Comparison of ENCODE assay signal across 8 cellular contexts in the genomic region with DNA sequence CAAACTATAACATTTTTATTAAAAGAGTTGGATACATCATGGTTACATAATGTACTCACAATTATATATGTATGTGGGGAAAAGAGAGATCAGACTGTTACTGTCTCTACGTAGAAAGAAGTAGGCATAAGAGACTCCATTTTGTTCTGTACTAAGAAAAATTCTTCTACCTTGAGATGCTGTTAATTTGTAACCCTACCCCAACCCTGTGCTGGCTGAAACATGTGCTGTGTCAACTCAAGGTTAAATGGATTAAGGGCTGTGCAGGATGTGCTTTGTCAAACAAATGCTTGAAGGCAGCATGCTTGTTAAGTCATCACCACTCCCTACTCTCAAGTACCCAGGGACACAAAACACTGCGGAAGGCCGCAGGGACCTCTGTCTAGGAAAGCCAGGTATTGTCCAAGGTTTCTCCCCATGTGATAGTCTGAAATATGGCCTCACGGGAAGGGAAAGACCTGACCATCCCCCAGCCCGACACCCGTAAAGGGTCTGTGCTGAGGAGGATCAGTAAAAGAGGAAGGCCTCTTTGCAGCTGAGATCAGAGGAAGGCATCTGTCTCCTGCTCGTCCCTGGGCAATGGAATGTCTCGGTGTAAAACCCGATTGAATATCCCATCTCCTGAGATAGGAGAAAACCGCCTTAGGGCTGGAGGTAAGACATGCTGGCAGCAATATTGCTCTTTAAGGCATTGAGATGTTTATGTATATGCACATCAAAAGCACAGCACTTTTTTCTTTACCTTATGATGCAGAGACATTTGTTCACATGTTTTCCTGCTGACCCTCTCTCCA. TPM values are rescaled to one million over a fixed set of nuclear protein-coding genes. Genes with fewer than 3 reads are reported as not detected.
DNase-seq lines count a peak whose midpoint lies in the region; ATAC-seq and TF ChIP-seq lines count a peak whose summit lies in the region.
"Not testable (repeated sequence)": the region's sequence is repeated elsewhere in the genome, so short reads cannot be mapped to it uniquely, and the experiment has no call there.

No MANE protein-coding gene starts in this region.

- not testable (repeated sequence) for H3K27me3 ChIP-seq in lung (ENCODE audit: control insufficient read depth, insufficient read depth)

- DNase-seq in ELF-1 (ENCODE audit: low read depth, low spot score) (peak; percentile 87), NCI-H1417 (lab: John Stamatoyannopoulos, UW) (peak in 2 of 3 experiments; percentile 5 to 29), NCI-H748 (lab: John Stamatoyannopoulos, UW; ENCODE audit: unreplicated experiment) (peak; percentile 57), lung (ENCODE audit: low spot score) (peak; percentile 44), renal cortical epithelial cell (ENCODE audit: low read depth) (peak; percentile 81)
- not testable (repeated sequence) for DNase-seq in T-helper 2 cell treated with Interferon-gamma antibody and Interleukin-4, amounts not matched to agents 5 μg/mL and 100 μg/mL, for 36 hours (ENCODE audit: low spot score); glutamatergic neuron

- H3K36me3 ChIP-seq in lung (ENCODE audit: control insufficient read depth in 2 of 2, insufficient read depth in 2 of 2, low read length in 2 of 2) = not testable (repeated sequence)

- H3K9me3 ChIP-seq in lung (ENCODE audit: control insufficient read depth in 2 of 2, insufficient read depth in 1 of 2, low read length in 1 of 2) = not testable (repeated sequence)

- H3K4me1 ChIP-seq in lung (ENCODE audit: control insufficient read depth in 2 of 2, insufficient read depth in 2 of 2, low read length in 2 of 2) = not testable (repeated sequence)

- H3K27ac Mint-ChIP-seq in T-helper 2 cell treated with Interferon-gamma antibody and Interleukin-4, amounts not matched to agents 5 μg/mL and 100 μg/mL, for 36 hours = peak overlapping the region; percentile 60
- H3K27ac Mint-ChIP-seq in glutamatergic neuron (ENCODE audit: unreplicated experiment) = peak overlapping the region; percentile 78

- peak overlapping the region; percentile 27; the same call in 1 of the 2 replicates for H3K27ac ChIP-seq in 22Rv1
- not testable (repeated sequence) for H3K27ac ChIP-seq in lung (ENCODE audit: low read depth in 1 of 2, low read length in 1 of 2)

- not testable (repeated sequence) for H3K4me3 ChIP-seq in lung

- not testable (repeated sequence) for ATAC-seq in lung (ENCODE audit: insufficient read depth, low FRiP score)

- peaks cover 10% of the 10 kb centered on the region for H3K9me3 Mint-ChIP-seq in T-helper 2 cell treated with Interferon-gamma antibody and Interleukin-4, amounts not matched to agents 5 μg/mL and 100 μg/mL, for 36 hours
- H3K9me3 Mint-ChIP-seq in glutamatergic neuron (ENCODE audit: unreplicated experiment) = not testable (repeated sequence)

- H3K36me3 Mint-ChIP-seq in T-helper 2 cell treated with Interferon-gamma antibody and Interleukin-4, amounts not matched to agents 5 μg/mL and 100 μg/mL, for 36 hours (ENCODE audit: low read depth); glutamatergic neuron (ENCODE audit: unreplicated experiment): not testable (repeated sequence)

- not testable (repeated sequence) for H3K4me3 Mint-ChIP-seq in T-helper 2 cell treated with Interferon-gamma antibody and Interleukin-4, amounts not matched to agents 5 μg/mL and 100 μg/mL, for 36 hours; glutamatergic neuron (ENCODE audit: unreplicated experiment)

- not testable (repeated sequence) for TF ChIP-seq CTCF in 22Rv1 (IDR thresholded peaks at IDR 0.05); glutamatergic neuron (IDR thresholded peaks at IDR 0.05; ENCODE audit: partially characterized antibody, unreplicated experiment); lung (IDR thresholded peaks at IDR 0.05; ENCODE audit: control extremely low read depth, extremely low read depth)

- WGBS in lung, 2 donors = 42 to 61% methylated on average over 10 of the region's 10 CpGs

- H3K27me3 Mint-ChIP-seq in T-helper 2 cell treated with Interferon-gamma antibody and Interleukin-4, amounts not matched to agents 5 μg/mL and 100 μg/mL, for 36 hours (ENCODE audit: low read depth); glutamatergic neuron (ENCODE audit: unreplicated experiment): not testable (repeated sequence)

- H3K4me1 Mint-ChIP-seq in T-helper 2 cell treated with Interferon-gamma antibody and Interleukin-4, amounts not matched to agents 5 μg/mL and 100 μg/mL, for 36 hours (ENCODE audit: low read depth) = peaks cover 25% of the 10 kb centered on the region
- H3K4me1 Mint-ChIP-seq in glutamatergic neuron (ENCODE audit: low read depth, unreplicated experiment) = peaks cover 23% of the 10 kb centered on the region

RNA-seq across cellular contexts. Expression of gene HUS1, which starts 10.4 kb away (rescaled TPM):
- total RNA-seq in glutamatergic neuron (ENCODE audit: unreplicated experiment) (40.6 TPM), lung (10 to 100 TPM; 26.5 to 33.9 TPM), renal cortical epithelial cell (9.0 and 29.4 TPM in 2 replicates)
- 10 to 100 TPM; 10.3 to 12.1 TPM for polyA plus RNA-seq in lung

RNA-seq across cellular contexts. Expression of gene SUN3, which starts 39.1 kb away (rescaled TPM):
- total RNA-seq in glutamatergic neuron (ENCODE audit: unreplicated experiment) (not detected), lung (not detected), renal cortical epithelial cell (not detected in 2 replicates)
- polyA plus RNA-seq in lung = under 1 TPM; 0.18 to 0.53 TPM

RNA-seq across cellular contexts. Expression of gene PKD1L1, which starts 41.5 kb away (rescaled TPM):
- total RNA-seq in glutamatergic neuron (ENCODE audit: unreplicated experiment) = 0.17 TPM
- under 1 TPM; 0.26 to 0.80 TPM for total RNA-seq in lung
- polyA plus RNA-seq in lung = 1 to 10 TPM in 1 of 2 donors, under 1 TPM in 1; 0.30 to 1.1 TPM
- total RNA-seq in renal cortical epithelial cell = under 0.01 and 0.35 TPM in 2 replicates

RNA-seq across cellular contexts. Expression of gene C7orf57, which starts 45.5 kb away (rescaled TPM):
- not detected for total RNA-seq in glutamatergic neuron (ENCODE audit: unreplicated experiment)
- 10 to 100 TPM in 1 of 2 donors, 1 to 10 TPM in 1; 9.4 to 14.5 TPM for total RNA-seq in lung
- 1 to 10 TPM; 1.6 to 2.3 TPM for polyA plus RNA-seq in lung
- total RNA-seq in renal cortical epithelial cell = not detected in 2 replicates
